Comparison of ENCODE assay signal across 14 cellular contexts in genomic region chr14:62168564-62169155, GRCh38.
A peak's percentile ranks its signal among the peaks of the same experiment; 100 is the strongest.
DNase-seq lines count a peak whose midpoint lies in the region; ATAC-seq, FAIRE-seq and TF ChIP-seq lines count a peak whose summit lies in the region.
"Had no signal": no experiment of that assay in that cellular context is flagged by ENCODE, and none has a peak within 500 bp of the region (broad histone marks: within the 10 kb centered on the region; RNA-seq: fewer than 3 reads in every experiment).

No MANE protein-coding gene starts in this region.

- peak; percentile 6 for DNase-seq in NCI-H345 (lab: John Stamatoyannopoulos, UW)
- DNase-seq in NCI-H345 treated with DMSO at 0.1 percent for 48 hours (lab: John Stamatoyannopoulos, UW; ENCODE audit: unreplicated experiment) = no peak
- peak; percentile 81 for DNase-seq in NCI-H748 (lab: John Stamatoyannopoulos, UW; ENCODE audit: unreplicated experiment)
- no peak for DNase-seq in epithelial cell of esophagus (ENCODE audit: low read depth)
- DNase-seq in urothelium cell line (ENCODE audit: low spot score) = no peak
- no peak for DNase-seq in left ventricle myocardium superior
- no peak for DNase-seq in anterior cingulate cortex (lab: John Stamatoyannopoulos, UW)
- no peak for DNase-seq in superior temporal gyrus (ENCODE audit: extremely low spot score)
- DNase-seq: ACHN; amygdala; Calu3; cortex of kidney; naive thymus-derived CD4-positive, alpha-beta T cell had no signal

- intact Hi-C loops in left ventricle myocardium superior (cut with micrococcal nuclease) = no loop called here

- no peak for ATAC-seq in left ventricle myocardium superior
- ATAC-seq: naive thymus-derived CD4-positive, alpha-beta T cell had no signal

- FAIRE-seq in urothelium cell line (lab: Jason Lieb, UNC) = peak; percentile 91

- TF ChIP-seq CTCF in epithelial cell of esophagus (IDR thresholded peaks at IDR 0.05; ENCODE audit: insufficient read depth, low read depth, low read length, missing control alignments) = peak; percentile 16

- no peak overlapping the region for H3K4me3 ChIP-seq in epithelial cell of esophagus (ENCODE audit: low read length)
- H3K4me3 ChIP-seq: esophagus muscularis mucosa had no signal

Comparison
In these comparisons a context has a peak if more than half of its experiments do, and no peak if none do; other contexts are left out.
1. DNase-seq: peak in NCI-H345 (single experiment) and NCI-H748 (single experiment); none in NCI-H345 treated with DMSO at 0.1 percent for 48 hours (single experiment), epithelial cell of esophagus (single experiment), urothelium cell line (single experiment), left ventricle myocardium superior (single experiment), anterior cingulate cortex (0 of 58) and superior temporal gyrus (single experiment).